ENCODE assay signal across 22 cellular contexts in the genomic region with DNA sequence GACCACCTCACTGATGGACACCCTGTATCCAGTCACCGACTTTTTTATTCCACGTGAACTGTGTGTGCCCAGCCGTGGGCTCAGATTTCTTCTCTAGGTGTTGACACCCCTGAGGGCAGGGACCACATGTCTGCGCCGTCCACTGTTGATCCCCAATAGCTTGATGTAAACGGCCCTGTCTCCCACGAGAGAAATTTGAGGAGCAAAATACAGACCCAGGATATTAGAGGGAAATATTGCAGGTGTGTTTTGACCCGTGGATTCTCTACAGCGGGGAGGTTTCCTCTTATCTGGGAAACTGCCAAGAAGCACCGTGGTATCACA.
DNase-seq lines count a peak whose midpoint lies in the region; ATAC-seq and TF ChIP-seq lines count a peak whose summit lies in the region.
"Had no signal": no experiment of that assay in that cellular context is flagged by ENCODE, and none has a peak within 500 bp of the region (broad histone marks: within the 10 kb centered on the region; RNA-seq: fewer than 3 reads in every experiment).

No MANE protein-coding gene starts in this region.

- H3K27me3 Mint-ChIP-seq in T-helper 17 cell = peaks cover 8% of the 10 kb centered on the region
- peaks cover 0 to 13% of the 10 kb centered on the region in 2 donors for H3K27me3 Mint-ChIP-seq in stimulated activated naive B cell treated with anti-CD40 and anti-IgM and Interleukin-4, amounts not matched to agents 10 μg/mL and 1 μg/mL and 100 μg/mL, for 72 hours
- H3K27me3 Mint-ChIP-seq: CD4-positive, alpha-beta T cell had no signal

- H3K36me3 Mint-ChIP-seq in T-helper 17 cell (ENCODE audit: low read depth) = no peaks in the 10 kb centered on the region
- no peaks in the 10 kb centered on the region for H3K36me3 Mint-ChIP-seq in stimulated activated naive B cell treated with anti-CD40 and anti-IgM and Interleukin-4, amounts not matched to agents 10 μg/mL and 1 μg/mL and 100 μg/mL, for 72 hours
- H3K36me3 Mint-ChIP-seq: CD14-positive monocyte; CD8-positive, alpha-beta memory T cell had no signal

- H2AFZ ChIP-seq in osteoblast (ENCODE audit: low read length) = no peak overlapping the region

- no peak for TF ChIP-seq POLR2A in suprapubic skin (IDR thresholded peaks at IDR 0.05)

- DNase-seq in right atrium auricular region (ENCODE audit: low spot score) (peak; percentile 36), Right ventricle myocardium inferior (ENCODE audit: missing footprints) (no peak), T-helper 17 cell (no peak), osteoblast (ENCODE audit: insufficient read length, low spot score, missing footprints) (peak; percentile 82), suprapubic skin (ENCODE audit: low spot score in 2 of 2) (peak; percentile 26 to 48), RPMI8226 (no peak)
- no peak for DNase-seq in stimulated activated naive B cell treated with anti-CD40 and anti-IgM and Interleukin-4, amounts not matched to agents 10 μg/mL and 1 μg/mL and 100 μg/mL, for 72 hours
- DNase-seq: 8988T; ACHN; AML-193; BE2C; CD8-positive, alpha-beta memory T cell; DMS53; DMS79 treated with DMSO at 0.1 percent for 48 hours; GF-D8; GOT3; HFFc6 had no signal

- H3K9me3 Mint-ChIP-seq in stimulated activated naive B cell treated with anti-CD40 and anti-IgM and Interleukin-4, amounts not matched to agents 10 μg/mL and 1 μg/mL and 100 μg/mL, for 72 hours = no peaks in the 10 kb centered on the region
- H3K9me3 Mint-ChIP-seq: CD4-positive, alpha-beta T cell; CD8-positive, alpha-beta memory T cell; HFFc6 had no signal

- intact Hi-C loops in Right ventricle myocardium inferior (cut with DNase I) = no loop called here

- no peaks in the 10 kb centered on the region for H3K27me3 ChIP-seq in right atrium auricular region
- H3K27me3 ChIP-seq in osteoblast (ENCODE audit: insufficient read depth, low read length) = no peaks in the 10 kb centered on the region
- H3K27me3 ChIP-seq in suprapubic skin = peaks cover 15% of the 10 kb centered on the region
- H3K27me3 ChIP-seq: BE2C; BLaER1 treated with 17β-estradiol and CSF1 and Interleukin-3, amounts not matched to agents 10 nM and 100 nM had no signal

- H3K4me2 ChIP-seq in osteoblast (ENCODE audit: insufficient read depth, low read length) = no peak overlapping the region
- H3K4me2 ChIP-seq: A549; BLaER1 treated with 17β-estradiol and CSF1 and Interleukin-3, amounts not matched to agents 10 nM and 100 nM had no signal

- H3K4me1 Mint-ChIP-seq in T-helper 17 cell = no peaks in the 10 kb centered on the region
- H3K4me1 Mint-ChIP-seq in stimulated activated naive B cell treated with anti-CD40 and anti-IgM and Interleukin-4, amounts not matched to agents 10 μg/mL and 1 μg/mL and 100 μg/mL, for 72 hours = peaks cover 2 to 4% of the 10 kb centered on the region in 2 donors
- H3K4me1 Mint-ChIP-seq: CD14-positive monocyte; CD8-positive, alpha-beta memory T cell had no signal

- H3K4me3 ChIP-seq in right atrium auricular region (no peak overlapping the region), osteoblast (ENCODE audit: insufficient read depth, low read length) (no peak overlapping the region), suprapubic skin (no peak overlapping the region)
- H3K4me3 ChIP-seq: A549; BLaER1 treated with 17β-estradiol and CSF1 and Interleukin-3, amounts not matched to agents 10 nM and 100 nM; HAP-1 had no signal

- no peak for TF ChIP-seq CTCF in right atrium auricular region (IDR thresholded peaks at IDR 0.05)
- no peak for TF ChIP-seq CTCF in osteoblast (IDR thresholded peaks at IDR 0.05; ENCODE audit: extremely low read depth, low read depth, low read length)
- TF ChIP-seq CTCF in suprapubic skin (IDR thresholded peaks at IDR 0.05) = no peak

- H3K79me2 ChIP-seq in osteoblast (ENCODE audit: insufficient read depth, low read length) = no peaks in the 10 kb centered on the region

- TF ChIP-seq EP300 in suprapubic skin (IDR thresholded peaks at IDR 0.05) = no peak

- H3K27ac Mint-ChIP-seq in T-helper 17 cell = no peak overlapping the region
- H3K27ac Mint-ChIP-seq in stimulated activated naive B cell treated with anti-CD40 and anti-IgM and Interleukin-4, amounts not matched to agents 10 μg/mL and 1 μg/mL and 100 μg/mL, for 72 hours = no peak overlapping the region
- H3K27ac Mint-ChIP-seq: CD14-positive monocyte; CD4-positive, alpha-beta T cell; HFFc6 had no signal

- no peaks in the 10 kb centered on the region for H3K36me3 ChIP-seq in right atrium auricular region
- no peaks in the 10 kb centered on the region for H3K36me3 ChIP-seq in osteoblast (ENCODE audit: insufficient read depth, low read length)
- no peaks in the 10 kb centered on the region for H3K36me3 ChIP-seq in suprapubic skin
- H3K36me3 ChIP-seq: BE2C; BLaER1 treated with 17β-estradiol and CSF1 and Interleukin-3, amounts not matched to agents 10 nM and 100 nM; HAP-1 had no signal

- peaks cover 0 to 3% of the 10 kb centered on the region in 2 donors for H3K4me1 ChIP-seq in right atrium auricular region
- no peaks in the 10 kb centered on the region for H3K4me1 ChIP-seq in osteoblast (ENCODE audit: insufficient read depth, low read length)
- H3K4me1 ChIP-seq in suprapubic skin = peaks cover 6% of the 10 kb centered on the region
- H3K4me1 ChIP-seq: A549; BE2C; BLaER1 treated with 17β-estradiol and CSF1 and Interleukin-3, amounts not matched to agents 10 nM and 100 nM; HAP-1 had no signal

- H3K9me3 ChIP-seq in right atrium auricular region = no peaks in the 10 kb centered on the region
- H3K9me3 ChIP-seq in T-helper 17 cell (ENCODE audit: control insufficient read depth, low read length, poor library complexity, severe bottlenecking) = no peaks in the 10 kb centered on the region
- H3K9me3 ChIP-seq in osteoblast (ENCODE audit: low read depth, low read length) = no peaks in the 10 kb centered on the region
- H3K9me3 ChIP-seq in suprapubic skin = no peaks in the 10 kb centered on the region
- H3K9me3 ChIP-seq: A549; BE2C; BLaER1 treated with 17β-estradiol and CSF1 and Interleukin-3, amounts not matched to agents 10 nM and 100 nM; HAP-1 had no signal

- H3K27ac ChIP-seq in right atrium auricular region (no peak overlapping the region), osteoblast (ENCODE audit: low read depth, low read length) (no peak overlapping the region), suprapubic skin (no peak overlapping the region)
- H3K27ac ChIP-seq: A549; BLaER1 treated with 17β-estradiol and CSF1 and Interleukin-3, amounts not matched to agents 10 nM and 100 nM had no signal

- ATAC-seq in Right ventricle myocardium inferior (no peak), T-helper 17 cell (no peak)
- ATAC-seq in stimulated activated naive B cell treated with anti-CD40 and anti-IgM and Interleukin-4, amounts not matched to agents 10 μg/mL and 1 μg/mL and 100 μg/mL, for 72 hours (replicated peaks) = no peak
- ATAC-seq: A549 had no signal

- WGBS in suprapubic skin = 54% methylated on average over 10 of the region's 10 CpGs

- H4K20me1 ChIP-seq in osteoblast (ENCODE audit: insufficient read depth, low read length) = no peaks in the 10 kb centered on the region

- peak overlapping the region; percentile 7 for H3K4me3 Mint-ChIP-seq in T-helper 17 cell
- no peak overlapping the region for H3K4me3 Mint-ChIP-seq in stimulated activated naive B cell treated with anti-CD40 and anti-IgM and Interleukin-4, amounts not matched to agents 10 μg/mL and 1 μg/mL and 100 μg/mL, for 72 hours
- H3K4me3 Mint-ChIP-seq: CD14-positive monocyte; CD4-positive, alpha-beta T cell; CD8-positive, alpha-beta memory T cell; HFFc6 had no signal

Comparison
In these comparisons a context has a peak if more than half of its experiments do, and no peak if none do; other contexts are left out.
1. DNase-seq: peak in right atrium auricular region (single experiment), osteoblast (single experiment) and suprapubic skin (2 of 2); none in Right ventricle myocardium inferior (single experiment), T-helper 17 cell (0 of 3), RPMI8226 (single experiment) and stimulated activated naive B cell treated with anti-CD40 and anti-IgM and Interleukin-4, amounts not matched to agents 10 μg/mL and 1 μg/mL and 100 μg/mL, for 72 hours (single experiment).